In genomic region chr4:67699603-67700002, GRCh38 we compare ENCODE assay signal across 1 cellular context.
TF ChIP-seq lines count a peak whose summit lies in the region.

No MANE protein-coding gene starts in this region.

TF ChIP-seq in liver, 16 proteins besides CTCF, POLR2A, EP300 and RAD21 (continued from another document):
- no peak for TF ChIP-seq ZBTB33 (IDR thresholded peaks at IDR 0.05)
- no peak for TF ChIP-seq HNF4G (IDR thresholded peaks at IDR 0.05)
- no peak for TF ChIP-seq YY1 (IDR thresholded peaks at IDR 0.05)
- no peak for TF ChIP-seq RXRA (IDR thresholded peaks at IDR 0.05)
- TF ChIP-seq EGR1 (IDR thresholded peaks at IDR 0.05; ENCODE audit: low read depth in 2 of 2), result no peak
- no peak for TF ChIP-seq SP1 (IDR thresholded peaks at IDR 0.05)
- no peak for TF ChIP-seq ATF3 (IDR thresholded peaks at IDR 0.05)
- no peak for TF ChIP-seq TAF1 (conservative IDR thresholded peaks at IDR 0.05)
- TF ChIP-seq JUND (IDR thresholded peaks at IDR 0.05), result no peak
